Comparison of ENCODE assay signal across 24 cellular contexts in the genomic region with DNA sequence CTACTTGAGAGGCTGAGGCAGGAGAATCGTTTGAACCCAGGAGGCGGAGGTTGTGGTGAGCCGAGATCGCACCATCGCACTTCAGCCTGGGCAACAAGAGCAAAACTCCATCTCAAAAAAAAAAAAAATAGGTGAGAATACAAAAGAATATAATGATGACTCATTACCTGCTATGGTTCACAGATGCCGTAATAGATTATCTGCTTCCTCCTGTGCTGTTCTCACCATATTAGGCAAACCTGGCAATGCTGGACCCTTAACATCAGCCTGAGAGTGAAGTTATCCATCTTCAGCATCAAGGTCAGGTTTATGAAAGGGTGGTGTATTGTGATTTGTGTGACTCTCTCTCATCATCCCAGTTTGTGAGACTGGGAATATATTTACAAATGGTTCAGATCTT.
DNase-seq lines count a peak whose midpoint lies in the region; ATAC-seq and TF ChIP-seq lines count a peak whose summit lies in the region.
"Had no signal": no experiment of that assay in that cellular context is flagged by ENCODE, and none has a peak within 500 bp of the region (broad histone marks: within the 10 kb centered on the region; RNA-seq: fewer than 3 reads in every experiment).

No MANE protein-coding gene starts in this region.

- no peak overlapping the region for H3K9ac ChIP-seq in mammary epithelial cell (ENCODE audit: insufficient read depth, low read length)
- H3K9ac ChIP-seq: BLaER1 treated with 17β-estradiol and CSF1 and Interleukin-3, amounts not matched to agents 10 nM and 100 nM had no signal

- no peaks in the 10 kb centered on the region for H3K27me3 ChIP-seq in mammary epithelial cell (ENCODE audit: insufficient read depth, low read length)
- H3K27me3 ChIP-seq in PC-9 (ENCODE audit: insufficient read depth, low read depth) = no peaks in the 10 kb centered on the region
- H3K27me3 ChIP-seq: BE2C; BLaER1 treated with 17β-estradiol and CSF1 and Interleukin-3, amounts not matched to agents 10 nM and 100 nM had no signal

- no peaks in the 10 kb centered on the region for H4K20me1 ChIP-seq in mammary epithelial cell (ENCODE audit: insufficient read depth, low read length)
- H4K20me1 ChIP-seq in PC-9 (ENCODE audit: insufficient read depth) = no peaks in the 10 kb centered on the region
- H4K20me1 ChIP-seq: BLaER1 treated with 17β-estradiol and CSF1 and Interleukin-3, amounts not matched to agents 10 nM and 100 nM had no signal

- H3K27ac Mint-ChIP-seq in glutamatergic neuron (ENCODE audit: unreplicated experiment) = no peak overlapping the region
- H3K27ac Mint-ChIP-seq: CD14-positive monocyte; CD4-positive, alpha-beta T cell; CD8-positive, alpha-beta memory T cell had no signal

- no peak overlapping the region for H3K4me3 Mint-ChIP-seq in glutamatergic neuron (ENCODE audit: unreplicated experiment)
- H3K4me3 Mint-ChIP-seq: CD14-positive monocyte; CD4-positive, alpha-beta T cell; CD8-positive, alpha-beta memory T cell had no signal

- peaks cover 1% of the 10 kb centered on the region for H3K27me3 Mint-ChIP-seq in glutamatergic neuron (ENCODE audit: unreplicated experiment)
- H3K27me3 Mint-ChIP-seq: CD4-positive, alpha-beta T cell; CD8-positive, alpha-beta memory T cell had no signal

- BruUV-seq in mammary epithelial cell (replicated peaks; lab: Mats Ljungman, UMichigan) = no TSS peak
- no TSS peak for BruUV-seq in PC-9 (replicated peaks; lab: Mats Ljungman, UMichigan)

- WGBS in mammary epithelial cell (ENCODE audit: low coverage, missing lambda C conversion rate) = 29% methylated on average over 5 of the region's 6 CpGs

- H3K9me3 ChIP-seq in mammary epithelial cell (replicated peaks; ENCODE audit: insufficient read depth, low read length) = no peaks in the 10 kb centered on the region
- H3K9me3 ChIP-seq in PC-9 (ENCODE audit: insufficient read depth, low read depth) = no peaks in the 10 kb centered on the region
- H3K9me3 ChIP-seq: A549; BE2C; BLaER1 treated with 17β-estradiol and CSF1 and Interleukin-3, amounts not matched to agents 10 nM and 100 nM had no signal

- H3K9me2 ChIP-seq in PC-9 (ENCODE audit: insufficient read depth) = no peaks in the 10 kb centered on the region

- no peaks in the 10 kb centered on the region for H3K79me2 ChIP-seq in mammary epithelial cell (ENCODE audit: insufficient read depth, low read length)
- no peaks in the 10 kb centered on the region for H3K79me2 ChIP-seq in PC-9 (ENCODE audit: low read depth)

- ATAC-seq in GM18520 (IDR thresholded peaks at IDR 0.05; ENCODE audit: unreplicated experiment) = no peak
- ATAC-seq: A549, GM12878 had no signal

- no peaks in the 10 kb centered on the region for H3K36me3 Mint-ChIP-seq in glutamatergic neuron (ENCODE audit: unreplicated experiment)
- H3K36me3 Mint-ChIP-seq: CD14-positive monocyte; CD8-positive, alpha-beta memory T cell had no signal

- intact Hi-C loops in mammary epithelial cell (cut with micrococcal nuclease) = loop anchor here (2.0 to 10.0 kb wide), 3 partner anchors 61 to 190 kb away; no protein-coding TSS in a partner anchor
- intact Hi-C loops in PC-9 (cut with micrococcal nuclease; ENCODE audit: unreplicated experiment) = no loop called here

- peak overlapping the region; percentile 88 for H3K27ac ChIP-seq in mammary epithelial cell (ENCODE audit: insufficient read depth, low read depth, low read length)
- H3K27ac ChIP-seq in epithelial cell of prostate = peak overlapping the region; percentile 78
- no peak overlapping the region for H3K27ac ChIP-seq in PC-9
- H3K27ac ChIP-seq: A549; BLaER1 treated with 17β-estradiol and CSF1 and Interleukin-3, amounts not matched to agents 10 nM and 100 nM had no signal

- dilution Hi-C loops in mammary epithelial cell (cut with HindIII; ENCODE audit: low sequenced_read_pairs) = no loop called here

- TF ChIP-seq CTCF in mammary epithelial cell (conservative IDR thresholded peaks at IDR 0.05 in 1 of 2, IDR thresholded peaks at IDR 0.05 in 1 of 2; ENCODE audit: extremely low read depth in 1 of 2, insufficient read depth in 1 of 2, low read depth in 1 of 2, low read length in 2 of 2) = no peak
- TF ChIP-seq CTCF in PC-9 (conservative IDR thresholded peaks at IDR 0.05) = no peak
- TF ChIP-seq CTCF in glutamatergic neuron (IDR thresholded peaks at IDR 0.05; ENCODE audit: partially characterized antibody, unreplicated experiment) = no peak

- H3K4me3 ChIP-seq in mammary epithelial cell (replicated peaks in 1 of 3; ENCODE audit: insufficient read depth in 1 of 3, low read depth in 2 of 3, low read length in 3 of 3) (no peak overlapping the region), PC-9 (no peak overlapping the region)
- H3K4me3 ChIP-seq: A549; BLaER1 treated with 17β-estradiol and CSF1 and Interleukin-3, amounts not matched to agents 10 nM and 100 nM; GM12878 had no signal

- H3K4me1 ChIP-seq in mammary epithelial cell (ENCODE audit: insufficient read depth, low read length) (peaks cover 21% of the 10 kb centered on the region), PC-9 (replicated peaks; ENCODE audit: insufficient read depth) (no peaks in the 10 kb centered on the region)
- H3K4me1 ChIP-seq: A549; BE2C; BLaER1 treated with 17β-estradiol and CSF1 and Interleukin-3, amounts not matched to agents 10 nM and 100 nM had no signal

- POLR2A ChIA-PET in PC-9 (lab: Charles Lee; ENCODE audit: unreplicated experiment) = no interaction called here

- CTCF ChIA-PET in mammary epithelial cell (lab: Charles Lee; ENCODE audit: low non-redundant PET) = no interaction called here
- CTCF ChIA-PET in PC-9 (lab: Charles Lee) = no interaction called here

- H3K36me3 ChIP-seq in mammary epithelial cell (ENCODE audit: insufficient read depth, low read length) = no peaks in the 10 kb centered on the region
- no peaks in the 10 kb centered on the region for H3K36me3 ChIP-seq in PC-9 (ENCODE audit: low read depth)
- H3K36me3 ChIP-seq: BE2C; BLaER1 treated with 17β-estradiol and CSF1 and Interleukin-3, amounts not matched to agents 10 nM and 100 nM had no signal

- no peaks in the 10 kb centered on the region for H3K4me1 Mint-ChIP-seq in glutamatergic neuron (ENCODE audit: low read depth, unreplicated experiment)
- H3K4me1 Mint-ChIP-seq: CD14-positive monocyte; CD8-positive, alpha-beta memory T cell had no signal

- H3F3A ChIP-seq in PC-9 (ENCODE audit: insufficient read depth, low read depth) = no peaks in the 10 kb centered on the region

- peak; percentile 6 for DNase-seq in Caki2 (ENCODE audit: low read depth)
- peak; percentile 8 for DNase-seq in HT1080 (ENCODE audit: low read depth)
- peak; percentile 41 for DNase-seq in mammary epithelial cell
- DNase-seq in epithelial cell of prostate (ENCODE audit: low read depth, low spot score) = no peak
- DNase-seq in PC-9 = no peak
- DNase-seq in glutamatergic neuron = no peak
- DNase-seq: 8988T; ACHN; AML-193; BE2C; Calu3; CD4-positive, alpha-beta T cell; CD8-positive, alpha-beta memory T cell; DMS153; DND-41; EL; GDM1; H7; HCEC 1CT had no signal

- H2AFZ ChIP-seq in mammary epithelial cell (ENCODE audit: low read depth, low read length) = peak overlapping the region; percentile 37
- H2AFZ ChIP-seq in PC-9 = no peak overlapping the region

- no peaks in the 10 kb centered on the region for H3K9me3 Mint-ChIP-seq in glutamatergic neuron (ENCODE audit: unreplicated experiment)

- in situ Hi-C loops in Caki2 (cut with HindIII; ENCODE audit: low pct_unique_long_range_greater_than_20kb, low sequenced_read_pairs) = no loop called here
- in situ Hi-C loops in mammary epithelial cell (cut with MboI; ENCODE audit: low sequenced_read_pairs in 2 of 2) = no loop called here

- H3K4me2 ChIP-seq in mammary epithelial cell (ENCODE audit: insufficient read depth, low read depth, low read length) = no peak overlapping the region
- H3K4me2 ChIP-seq in PC-9 = no peak overlapping the region
- H3K4me2 ChIP-seq: A549; BLaER1 treated with 17β-estradiol and CSF1 and Interleukin-3, amounts not matched to agents 10 nM and 100 nM had no signal

Comparison
In these comparisons a context has a peak if more than half of its experiments do, and no peak if none do; other contexts are left out.
1. DNase-seq: peak in Caki2 (single experiment), HT1080 (single experiment) and mammary epithelial cell (single experiment); none in epithelial cell of prostate (single experiment), PC-9 (0 of 2) and glutamatergic neuron (single experiment).